In genomic region chr3:133964547-133964946, GRCh38 we compare ENCODE assay signal across 14 cellular contexts.
A peak's percentile ranks its signal among the peaks of the same experiment; 100 is the strongest.
DNase-seq lines count a peak whose midpoint lies in the region; ATAC-seq, FAIRE-seq and TF ChIP-seq lines count a peak whose summit lies in the region.
"Had no signal": no experiment of that assay in that cellular context is flagged by ENCODE, and none has a peak within 500 bp of the region (broad histone marks: within the 10 kb centered on the region; RNA-seq: fewer than 3 reads in every experiment).

No MANE protein-coding gene starts in this region.

- no peaks in the 10 kb centered on the region for H3K79me2 ChIP-seq in OCI-LY7 (ENCODE audit: insufficient read depth, low read depth, low read length)

- no peak for TF ChIP-seq POLR2A in A549 (IDR thresholded peaks at IDR 0.05; ENCODE audit: low read length)

- no peaks in the 10 kb centered on the region for H4K20me1 ChIP-seq in OCI-LY7 (ENCODE audit: insufficient read depth, low read length)

- H3K4me1 ChIP-seq in A549 (no peaks in the 10 kb centered on the region), OCI-LY7 (ENCODE audit: insufficient read depth, low read length, poor library complexity, severe bottlenecking) (no peaks in the 10 kb centered on the region)
- H3K4me1 ChIP-seq: Peyer's patch, sigmoid colon had no signal

- ATAC-seq in A549 (peak; percentile 59 to 81; a peak in 3 of 6 replicates), HG03432 (IDR thresholded peaks at IDR 0.05; ENCODE audit: unreplicated experiment) (no peak), HG03520 (IDR thresholded peaks at IDR 0.05; ENCODE audit: unreplicated experiment) (no peak)

- intact Hi-C loops in OCI-LY7 (cut with micrococcal nuclease; ENCODE audit: unreplicated experiment) = no loop called here

- in situ Hi-C loops in G401 (cut with HindIII; ENCODE audit: low sequenced_read_pairs) = no loop called here

- H3K9me2 ChIP-seq in OCI-LY7 (ENCODE audit: insufficient read depth, low read length) = no peaks in the 10 kb centered on the region

- 25% methylated on average over 3 of the region's 3 CpGs for WGBS in A549 (ENCODE audit: missing lambda C conversion rate)

- H3K36me3 ChIP-seq in OCI-LY7 (ENCODE audit: insufficient read depth, low read length) = no peaks in the 10 kb centered on the region
- H3K36me3 ChIP-seq: Peyer's patch, sigmoid colon had no signal

- CTCF ChIA-PET in A549 (lab: Yijun Ruan, JAX) (interaction anchor here (0.9 to 1.1 kb wide), 4 partner anchors 9 to 38 kb away, joined by 3 to 4 read pairs (median 3); no protein-coding TSS in a partner anchor), OCI-LY7 (lab: Charles Lee; ENCODE audit: unreplicated experiment) (no interaction called here)

- no peak for TF ChIP-seq EP300 in A549 (IDR thresholded peaks at IDR 0.05)

- H3K4me3 ChIP-seq in A549 = no peak overlapping the region
- no peak overlapping the region for H3K4me3 ChIP-seq in GM12875 (ENCODE audit: low read depth, low read length)
- no peak overlapping the region for H3K4me3 ChIP-seq in OCI-LY7 (ENCODE audit: low read depth, low read length, poor library complexity, severe bottlenecking)
- H3K4me3 ChIP-seq in fibroblast of villous mesenchyme (ENCODE audit: low read depth, low read length) = no peak overlapping the region
- H3K4me3 ChIP-seq: Peyer's patch, sigmoid colon had no signal

- H3K27ac ChIP-seq in A549 (no peak overlapping the region), OCI-LY7 (ENCODE audit: low read depth, low read length, poor library complexity, severe bottlenecking) (no peak overlapping the region)
- H3K27ac ChIP-seq: Peyer's patch, sigmoid colon had no signal

- peak; percentile 5 to 28 for DNase-seq in A549 (ENCODE audit: low read depth in 1 of 2, low spot score in 1 of 2)
- DNase-seq in OCI-LY7 (ENCODE audit: low spot score) = no peak
- no peak for DNase-seq in fibroblast of villous mesenchyme (ENCODE audit: low read depth)
- no peak for DNase-seq in NCI-H345 treated with DMSO at 0.1 percent for 48 hours (lab: John Stamatoyannopoulos, UW; ENCODE audit: unreplicated experiment)
- no peak for DNase-seq in G401 (ENCODE audit: low spot score)
- DNase-seq: activated gamma-delta T cell treated with Interleukin-2 at 50 U/mL for 16 hours, cortex of kidney, NCI-H1417 had no signal

- FAIRE-seq in A549 (lab: Jason Lieb, UNC) = no peak
- FAIRE-seq: GM18507 had no signal

- BruUV-seq in OCI-LY7 (replicated peaks; lab: Mats Ljungman, UMichigan) = no TSS peak

- H3K4me2 ChIP-seq in A549 (no peak overlapping the region), OCI-LY7 (ENCODE audit: low read length) (no peak overlapping the region)

- TF ChIP-seq CTCF in A549 (IDR thresholded peaks at IDR 0.05) (no peak), GM12875 (IDR thresholded peaks at IDR 0.05; ENCODE audit: borderline replicate concordance, insufficient read depth, low read depth, low read length) (0 out of 2 replicates have a peak, but pooled peaks have one; percentile 6), OCI-LY7 (conservative IDR thresholded peaks at IDR 0.05; ENCODE audit: low read length) (peak; percentile 35; the same call in 1 of the 2 replicates), fibroblast of villous mesenchyme (IDR thresholded peaks at IDR 0.05; ENCODE audit: insufficient read depth, low read depth, low read length) (peak; percentile 6)

- TF ChIP-seq RAD21 in A549 (conservative IDR thresholded peaks at IDR 0.05 in 1 of 2, IDR thresholded peaks at IDR 0.05 in 1 of 2) = no peak; a peak in 1 of 5 replicates

- H2AFZ ChIP-seq in OCI-LY7 (ENCODE audit: low read length) = no peak overlapping the region

- POLR2A ChIA-PET in A549 (lab: Yijun Ruan, JAX) (no interaction called here), OCI-LY7 (lab: Charles Lee) (interaction anchor here (0.6 kb wide), 2 partner anchors 992 to 1161 kb away, joined by 3 to 5 read pairs; no protein-coding TSS in a partner anchor)

- H3K9me3 ChIP-seq in A549 = no peaks in the 10 kb centered on the region
- H3K9me3 ChIP-seq in OCI-LY7 (ENCODE audit: low read length) = no peaks in the 10 kb centered on the region
- H3K9me3 ChIP-seq: Peyer's patch, sigmoid colon had no signal

TF ChIP-seq in A549, 52 proteins besides CTCF, POLR2A, EP300 and RAD21:
- no peak for TF ChIP-seq ZC3H11A (IDR thresholded peaks at IDR 0.05)
- no peak for TF ChIP-seq KDM5A (IDR thresholded peaks at IDR 0.05)
- TF ChIP-seq HOXB5 (CRISPR knock-in tag; IDR thresholded peaks at IDR 0.05) = no peak
- no peak for TF ChIP-seq USF2 (IDR thresholded peaks at IDR 0.05)
- TF ChIP-seq, protein P1, sequence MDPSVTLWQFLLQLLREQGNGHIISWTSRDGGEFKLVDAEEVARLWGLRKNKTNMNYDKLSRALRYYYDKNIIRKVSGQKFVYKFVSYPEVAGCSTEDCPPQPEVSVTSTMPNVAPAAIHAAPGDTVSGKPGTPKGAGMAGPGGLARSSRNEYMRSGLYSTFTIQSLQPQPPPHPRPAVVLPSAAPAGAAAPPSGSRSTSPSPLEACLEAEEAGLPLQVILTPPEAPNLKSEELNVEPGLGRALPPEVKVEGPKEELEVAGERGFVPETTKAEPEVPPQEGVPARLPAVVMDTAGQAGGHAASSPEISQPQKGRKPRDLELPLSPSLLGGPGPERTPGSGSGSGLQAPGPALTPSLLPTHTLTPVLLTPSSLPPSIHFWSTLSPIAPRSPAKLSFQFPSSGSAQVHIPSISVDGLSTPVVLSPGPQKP (IDR thresholded peaks at IDR 0.05; ENCODE audit: low read depth, low read length) = no peak
- no peak for TF ChIP-seq CHD2 (IDR thresholded peaks at IDR 0.05; ENCODE audit: low read length, partially characterized antibody)

Comparison
In these comparisons a context has a peak if more than half of its experiments do, and no peak if none do; other contexts are left out.
1. ATAC-seq: peak in A549 (2 of 2); none in HG03432 (single experiment) and HG03520 (single experiment).
2. DNase-seq: peak in A549 (2 of 2); none in OCI-LY7 (single experiment), fibroblast of villous mesenchyme (single experiment), NCI-H345 treated with DMSO at 0.1 percent for 48 hours (single experiment) and G401 (single experiment).